21 cellular contexts compared by ENCODE assay signal in the genomic region with DNA sequence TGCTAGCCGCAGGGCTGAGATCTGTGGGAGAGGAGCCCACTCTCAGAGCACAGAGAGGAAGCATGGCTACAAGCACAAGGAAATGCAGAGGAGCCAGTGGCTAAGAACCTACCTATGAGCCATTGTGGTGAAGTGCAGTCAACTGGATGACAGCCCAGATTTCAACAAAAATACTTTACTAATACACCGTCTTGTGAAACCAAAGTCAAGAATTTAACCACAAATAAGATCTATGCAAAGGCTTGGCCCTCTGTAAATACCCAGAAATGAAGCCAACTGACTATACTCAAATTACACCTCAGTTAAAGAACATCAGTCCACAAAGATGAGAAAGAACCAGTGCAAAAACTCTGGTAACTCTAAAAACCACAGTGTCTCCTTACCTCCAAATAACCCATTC. TPM values are rescaled to one million over a fixed set of nuclear protein-coding genes. Genes with fewer than 3 reads are reported as not detected.
DNase-seq lines count a peak whose midpoint lies in the region; ATAC-seq lines count a peak whose summit lies in the region.
"Had no signal": no experiment of that assay in that cellular context is flagged by ENCODE, and none has a peak within 500 bp of the region (broad histone marks: within the 10 kb centered on the region; RNA-seq: fewer than 3 reads in every experiment).

No MANE protein-coding gene starts in this region.

- no peak overlapping the region for H3K4me3 Mint-ChIP-seq in T-helper 2 cell treated with Interferon-gamma antibody and Interleukin-4, amounts not matched to agents 5 μg/mL and 100 μg/mL, for 36 hours
- H3K4me3 Mint-ChIP-seq: activated naive CD4-positive, alpha-beta T cell treated with anti-CD3 and anti-CD28 coated beads, Interleukin-2, amount 10 ng/mL, durations not matched to agents 7 days and 5 days; CD14-positive monocyte; natural killer cell treated with Interleukin-12 subunit alpha and Interleukin-12 subunit beta and Interleukin-15 and Interleukin-18, amount 100 ng/mL, for 72 hours; stimulated activated naive CD8-positive, alpha-beta T cell treated with anti-CD3 and anti-CD28 coated beads, Interleukin-15, Interleukin-2, amounts not matched to agents 100 ng/mL and 50 ng/mL, for 24 hours had no signal

- H3K27ac Mint-ChIP-seq in T-helper 2 cell treated with Interferon-gamma antibody and Interleukin-4, amounts not matched to agents 5 μg/mL and 100 μg/mL, for 36 hours = no peak overlapping the region
- H3K27ac Mint-ChIP-seq: activated naive CD4-positive, alpha-beta T cell treated with anti-CD3 and anti-CD28 coated beads, Interleukin-2, amount 10 ng/mL, durations not matched to agents 7 days and 5 days; natural killer cell treated with Interleukin-12 subunit alpha and Interleukin-12 subunit beta and Interleukin-15 and Interleukin-18, amount 100 ng/mL, for 72 hours; stimulated activated naive CD8-positive, alpha-beta T cell treated with anti-CD3 and anti-CD28 coated beads, Interleukin-15, Interleukin-2, amounts not matched to agents 100 ng/mL and 50 ng/mL, for 24 hours had no signal

- H3K9me3 Mint-ChIP-seq in T-helper 2 cell treated with Interferon-gamma antibody and Interleukin-4, amounts not matched to agents 5 μg/mL and 100 μg/mL, for 36 hours = peaks cover 31% of the 10 kb centered on the region

- H3K27me3 Mint-ChIP-seq in T-helper 2 cell treated with Interferon-gamma antibody and Interleukin-4, amounts not matched to agents 5 μg/mL and 100 μg/mL, for 36 hours (ENCODE audit: low read depth) = no peaks in the 10 kb centered on the region
- H3K27me3 Mint-ChIP-seq: activated naive CD4-positive, alpha-beta T cell treated with anti-CD3 and anti-CD28 coated beads, Interleukin-2, amount 10 ng/mL, durations not matched to agents 7 days and 5 days; natural killer cell treated with Interleukin-12 subunit alpha and Interleukin-12 subunit beta and Interleukin-15 and Interleukin-18, amount 100 ng/mL, for 72 hours; stimulated activated naive CD8-positive, alpha-beta T cell treated with anti-CD3 and anti-CD28 coated beads, Interleukin-15, Interleukin-2, amounts not matched to agents 100 ng/mL and 50 ng/mL, for 24 hours had no signal

- DNase-seq in A172 (ENCODE audit: low spot score) (peak; percentile 72), LoVo (ENCODE audit: low spot score) (peak; percentile 16), astrocyte of the hippocampus (ENCODE audit: low read depth, low spot score) (peak; percentile 81), glomerular visceral epithelial cell (ENCODE audit: extremely low spot score) (peak; percentile 89), DMS 273 (lab: John Stamatoyannopoulos, UW; ENCODE audit: unreplicated experiment) (no peak)
- no peak for DNase-seq in T-helper 2 cell treated with Interferon-gamma antibody and Interleukin-4, amounts not matched to agents 5 μg/mL and 100 μg/mL, for 36 hours (ENCODE audit: low spot score)
- DNase-seq in stimulated activated CD4-positive, alpha-beta T cell treated with anti-CD3 and anti-CD28 coated beads, Interleukin-12 subunit alpha, Interleukin-12 subunit beta, amount 100 ng/mL, for 4 hours = no peak
- DNase-seq: activated CD4-positive, alpha-beta T cell treated with anti-CD3 and anti-CD28 coated beads for 4 hours; activated naive CD4-positive, alpha-beta T cell treated with anti-CD3 and anti-CD28 coated beads, Interleukin-2, amount 10 ng/mL, durations not matched to agents 7 days and 5 days; activated T-cell treated with anti-CD3 and anti-CD28 coated beads for 4 hours; DMS79; effector CD8-positive, alpha-beta T cell; NCI-H1417; NCI-H2171 treated with DMSO at 0.1 percent for 48 hours; T-helper 9 cell; upper lobe of left lung had no signal

- no peaks in the 10 kb centered on the region for H3K4me1 Mint-ChIP-seq in T-helper 2 cell treated with Interferon-gamma antibody and Interleukin-4, amounts not matched to agents 5 μg/mL and 100 μg/mL, for 36 hours (ENCODE audit: low read depth)
- H3K4me1 Mint-ChIP-seq: activated naive CD4-positive, alpha-beta T cell treated with anti-CD3 and anti-CD28 coated beads, Interleukin-2, amount 10 ng/mL, durations not matched to agents 7 days and 5 days; CD14-positive monocyte had no signal

- ATAC-seq in GM18511 (IDR thresholded peaks at IDR 0.05; ENCODE audit: unreplicated experiment) = no peak
- ATAC-seq: gastroesophageal sphincter; natural killer cell treated with Interleukin-12 subunit alpha and Interleukin-12 subunit beta and Interleukin-15 and Interleukin-18, amount 100 ng/mL, for 72 hours had no signal

- H3K36me3 Mint-ChIP-seq in T-helper 2 cell treated with Interferon-gamma antibody and Interleukin-4, amounts not matched to agents 5 μg/mL and 100 μg/mL, for 36 hours (ENCODE audit: low read depth) = no peaks in the 10 kb centered on the region
- H3K36me3 Mint-ChIP-seq: activated naive CD4-positive, alpha-beta T cell treated with anti-CD3 and anti-CD28 coated beads, Interleukin-2, amount 10 ng/mL, durations not matched to agents 7 days and 5 days; CD14-positive monocyte had no signal

RNA-seq across cellular contexts. Expression of gene PTCHD4, which starts 40.1 kb away (rescaled TPM):
- total RNA-seq in A172 (2014; rRNA removed; shearing (Covaris generic)) = 0.38 and 1.4 TPM in 2 replicates
- total RNA-seq: natural killer cell treated with Interleukin-12 subunit alpha and Interleukin-12 subunit beta and Interleukin-15 and Interleukin-18, amount 100 ng/mL, for 72 hours had no signal

Comparison
In these comparisons a context has a peak if more than half of its experiments do, and no peak if none do; other contexts are left out.
1. DNase-seq: peak in A172 (single experiment), LoVo (single experiment), astrocyte of the hippocampus (single experiment) and glomerular visceral epithelial cell (single experiment); none in T-helper 2 cell treated with Interferon-gamma antibody and Interleukin-4, amounts not matched to agents 5 μg/mL and 100 μg/mL, for 36 hours (single experiment), stimulated activated CD4-positive, alpha-beta T cell treated with anti-CD3 and anti-CD28 coated beads, Interleukin-12 subunit alpha, Interleukin-12 subunit beta, amount 100 ng/mL, for 4 hours (single experiment) and DMS 273 (single experiment).